ENCODE assay signal across 37 cellular contexts in genomic region chr3:14826069-14826468, GRCh38. TPM values are rescaled to one million over a fixed set of nuclear protein-coding genes. Genes with fewer than 3 reads are reported as not detected.
"Had no signal": no experiment of that assay in that cellular context is flagged by ENCODE, and none has a peak within 500 bp of the region (broad histone marks: within the 10 kb centered on the region; RNA-seq: fewer than 3 reads in every experiment).

No MANE protein-coding gene starts in this region.

- H3K36me3 ChIP-seq: MG63 had no signal

- DNase-seq: Karpas-422, Kasumi-1, KG1, MG63, MM.1S, MV-4-11, NCI-H1048, NCI-H1092, NCI-H1092 treated with DMSO at 0.1 percent for 48 hours, NCI-H1105, NCI-H1105 treated with DMSO at 0.1 percent for 48 hours, NCI-H1417, NCI-H1417 treated with DMSO at 0.1 percent for 48 hours, NCI-H1436, NCI-H1436 treated with DMSO at 0.1 percent for 48 hours, NCI-H146, NCI-H1694, NCI-H1694 treated with DMSO at 0.1 percent for 48 hours, NCI-H187, NCI-H187 treated with DMSO at 0.1 percent for 48 hours, NCI-H1930, NCI-H2029, NCI-H2029 treated with DMSO at 0.1 percent for 48 hours, NCI-H2081 treated with DMSO at 0.1 percent for 48 hours, NCI-H2107, NCI-H2171, NCI-H2171 treated with DMSO at 0.1 percent for 48 hours, NCI-H2227 treated with DMSO at 0.1 percent for 48 hours, NCI-H226, NCI-H345, NCI-H446, NCI-H446 treated with DMSO at 0.1 percent for 48 hours, NCI-H510A, NCI-H510A treated with DMSO at 0.1 percent for 48 hours had no signal

- H3K27ac ChIP-seq: KMS-11 had no signal

- H3K9ac ChIP-seq: KMS-11 had no signal

- H3K4me2 ChIP-seq: KMS-11 had no signal

- H3K4me3 ChIP-seq: MG63 had no signal

- H3K9me3 ChIP-seq: MG63 had no signal

RNA-seq across cellular contexts. Expression of gene FGD5, which starts 7.3 kb away (rescaled TPM):
- total RNA-seq: LHCN-M2, MCF 10A had no signal
